ENCODE assay signal across 1 cellular context in genomic region chr5:4627887-4628286, GRCh38.
A peak's percentile ranks its signal among the peaks of the same experiment; 100 is the strongest.
TF ChIP-seq lines count a peak whose summit lies in the region.

No MANE protein-coding gene starts in this region.

TF ChIP-seq in K562, 482 proteins besides CTCF, POLR2A, EP300 and RAD21 (continued from another document):
- TF ChIP-seq, protein P1, sequence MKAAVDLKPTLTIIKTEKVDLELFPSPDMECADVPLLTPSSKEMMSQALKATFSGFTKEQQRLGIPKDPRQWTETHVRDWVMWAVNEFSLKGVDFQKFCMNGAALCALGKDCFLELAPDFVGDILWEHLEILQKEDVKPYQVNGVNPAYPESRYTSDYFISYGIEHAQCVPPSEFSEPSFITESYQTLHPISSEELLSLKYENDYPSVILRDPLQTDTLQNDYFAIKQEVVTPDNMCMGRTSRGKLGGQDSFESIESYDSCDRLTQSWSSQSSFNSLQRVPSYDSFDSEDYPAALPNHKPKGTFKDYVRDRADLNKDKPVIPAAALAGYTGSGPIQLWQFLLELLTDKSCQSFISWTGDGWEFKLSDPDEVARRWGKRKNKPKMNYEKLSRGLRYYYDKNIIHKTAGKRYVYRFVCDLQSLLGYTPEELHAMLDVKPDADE (conservative IDR thresholded peaks at IDR 0.05; ENCODE audit: control insufficient read depth, low read depth, low read length): no peak
- no peak for TF ChIP-seq PHB2 (IDR thresholded peaks at IDR 0.05; ENCODE audit: low read depth)
- no peak for TF ChIP-seq SLC30A9 (CRISPR knock-in tag; IDR thresholded peaks at IDR 0.05)
- no peak for TF ChIP-seq RBM34 (IDR thresholded peaks at IDR 0.05; ENCODE audit: borderline replicate concordance, insufficient read depth, low read length)
- no peak for TF ChIP-seq TEAD1 (CRISPR knock-in tag; IDR thresholded peaks at IDR 0.05)
- no peak for TF ChIP-seq BMI1 (IDR thresholded peaks at IDR 0.05; ENCODE audit: low read length)
- TF ChIP-seq CCAR2 (IDR thresholded peaks at IDR 0.05; ENCODE audit: low read depth, low read length): no peak
- TF ChIP-seq NR2C1 (IDR thresholded peaks at IDR 0.05): no peak
- TF ChIP-seq NR2C1 (tag; IDR thresholded peaks at IDR 0.05): 0 out of 2 replicates have a peak, but pooled peaks have one; percentile 15
